In the genomic region with DNA sequence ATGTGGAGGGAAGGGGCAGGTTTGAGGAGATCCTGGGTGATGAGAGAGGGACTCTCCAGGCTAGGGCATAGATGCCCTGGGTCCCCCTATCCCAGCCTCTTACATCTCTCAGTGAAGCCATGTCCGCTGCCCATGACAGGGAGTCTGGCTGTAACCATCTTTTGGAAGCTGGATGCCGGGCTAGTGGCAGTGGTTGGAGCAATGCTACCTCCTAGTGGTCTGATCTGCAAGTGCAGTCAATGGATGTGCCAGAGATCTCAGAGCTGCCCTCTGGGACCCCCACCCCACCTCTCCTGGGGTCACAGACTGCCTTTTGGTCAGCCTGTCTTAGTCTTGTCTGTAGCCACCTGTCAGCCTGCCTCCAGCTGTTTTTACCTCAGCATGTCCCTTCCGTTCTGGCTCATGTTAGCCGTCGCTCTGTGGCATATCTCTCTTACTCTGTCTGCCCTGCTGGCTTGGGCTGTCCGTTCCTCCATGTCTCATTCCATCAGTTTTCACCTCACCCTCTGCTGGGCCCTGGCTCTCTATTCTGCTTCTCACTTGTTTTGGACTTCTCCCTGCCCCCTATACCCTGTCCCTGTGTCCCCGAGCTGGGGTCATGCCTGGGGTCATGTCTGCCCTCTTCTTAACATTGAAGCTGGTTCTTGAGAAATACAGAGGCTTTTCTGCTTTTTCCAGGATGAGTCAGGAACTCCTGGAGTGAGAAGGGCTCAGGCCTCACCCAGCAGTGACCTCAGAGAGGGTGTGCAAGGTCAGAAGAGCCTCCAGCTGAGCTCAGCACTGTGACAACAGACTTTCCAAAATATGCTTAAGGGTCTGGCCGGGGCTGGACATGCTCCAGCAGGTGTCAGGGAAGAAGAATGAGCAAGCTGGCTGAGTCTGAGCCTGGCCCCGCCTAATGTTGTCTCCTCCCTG, we compare ENCODE assay signal across 1 cellular context.
TF ChIP-seq lines count a peak whose summit lies in the region.

No MANE protein-coding gene starts in this region.

TF ChIP-seq in HCT116, 20 proteins besides CTCF, POLR2A, EP300 and RAD21 (continued from another document):
- TF ChIP-seq, protein P1, sequence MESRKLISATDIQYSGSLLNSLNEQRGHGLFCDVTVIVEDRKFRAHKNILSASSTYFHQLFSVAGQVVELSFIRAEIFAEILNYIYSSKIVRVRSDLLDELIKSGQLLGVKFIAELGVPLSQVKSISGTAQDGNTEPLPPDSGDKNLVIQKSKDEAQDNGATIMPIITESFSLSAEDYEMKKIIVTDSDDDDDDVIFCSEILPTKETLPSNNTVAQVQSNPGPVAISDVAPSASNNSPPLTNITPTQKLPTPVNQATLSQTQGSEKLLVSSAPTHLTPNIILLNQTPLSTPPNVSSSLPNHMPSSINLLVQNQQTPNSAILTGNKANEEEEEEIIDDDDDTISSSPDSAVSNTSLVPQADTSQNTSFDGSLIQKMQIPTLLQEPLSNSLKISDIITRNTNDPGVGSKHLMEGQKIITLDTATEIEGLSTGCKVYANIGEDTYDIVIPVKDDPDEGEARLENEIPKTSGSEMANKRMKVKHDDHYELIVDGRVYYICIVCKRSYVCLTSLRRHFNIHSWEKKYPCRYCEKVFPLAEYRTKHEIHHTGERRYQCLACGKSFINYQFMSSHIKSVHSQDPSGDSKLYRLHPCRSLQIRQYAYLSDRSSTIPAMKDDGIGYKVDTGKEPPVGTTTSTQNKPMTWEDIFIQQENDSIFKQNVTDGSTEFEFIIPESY (IDR thresholded peaks at IDR 0.05; ENCODE audit: extremely low read depth, insufficient replicate concordance, low read length), result no peak
- TF ChIP-seq CBX3 (IDR thresholded peaks at IDR 0.05; ENCODE audit: low read depth) (no peak), ZNF274 (IDR thresholded peaks at IDR 0.05; ENCODE audit: low read depth, low read length) (no peak), EZH2phosphoT487 (IDR thresholded peaks at IDR 0.05; ENCODE audit: borderline replicate concordance) (no peak), TCF7L2 (IDR thresholded peaks at IDR 0.05; ENCODE audit: borderline replicate concordance, extremely low read depth, insufficient read depth, insufficient read length) (no peak)
